In genomic region chrX:42818151-42818921, GRCh38 we compare ENCODE assay signal across 1 cellular context.
TF ChIP-seq lines count a peak whose summit lies in the region.

No MANE protein-coding gene starts in this region.

TF ChIP-seq in HepG2, 621 proteins besides CTCF, POLR2A, EP300 and RAD21 (continued from another document):
- TF ChIP-seq KIAA2018 (CRISPR knock-in tag; IDR thresholded peaks at IDR 0.05; ENCODE audit: borderline replicate concordance) (no peak), ZNF10 (CRISPR knock-in tag; IDR thresholded peaks at IDR 0.05; ENCODE audit: borderline replicate concordance, low read depth) (no peak), NCOA2 (CRISPR knock-in tag; IDR thresholded peaks at IDR 0.05) (no peak)
